ENCODE assay signal across 1 cellular context in the genomic region with DNA sequence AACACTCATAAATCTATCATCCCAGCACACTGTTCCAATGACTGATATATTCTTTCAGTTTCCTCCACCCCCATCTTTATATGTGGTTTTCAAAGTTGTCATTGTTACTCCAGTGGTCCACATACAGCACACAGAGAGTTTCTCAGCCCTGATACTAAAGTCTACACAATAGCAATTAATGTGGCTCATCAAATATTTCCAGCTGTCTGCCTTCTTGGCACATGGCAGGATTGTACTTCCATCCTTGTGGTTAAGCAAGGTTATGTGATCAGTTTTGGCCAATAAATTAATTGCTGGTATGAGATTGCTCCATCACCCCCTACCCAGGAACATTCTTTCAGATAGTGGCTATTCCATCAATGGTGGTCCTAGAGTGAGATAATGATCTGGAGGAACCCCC.
TF ChIP-seq lines count a peak whose summit lies in the region.

No MANE protein-coding gene starts in this region.

TF ChIP-seq in neural cell, 6 proteins besides CTCF, POLR2A, EP300 and RAD21 (continued from another document):
- TF ChIP-seq REST (IDR thresholded peaks at IDR 0.05; ENCODE audit: borderline replicate concordance): no peak
- no peak for TF ChIP-seq MXI1 (conservative IDR thresholded peaks at IDR 0.05; ENCODE audit: poor library complexity, severe bottlenecking)
- TF ChIP-seq TAF1 (IDR thresholded peaks at IDR 0.05; ENCODE audit: low read depth): no peak
- TF ChIP-seq SMC3 (conservative IDR thresholded peaks at IDR 0.05; ENCODE audit: poor library complexity): no peak
